16 cellular contexts compared by ENCODE assay signal in the genomic region with DNA sequence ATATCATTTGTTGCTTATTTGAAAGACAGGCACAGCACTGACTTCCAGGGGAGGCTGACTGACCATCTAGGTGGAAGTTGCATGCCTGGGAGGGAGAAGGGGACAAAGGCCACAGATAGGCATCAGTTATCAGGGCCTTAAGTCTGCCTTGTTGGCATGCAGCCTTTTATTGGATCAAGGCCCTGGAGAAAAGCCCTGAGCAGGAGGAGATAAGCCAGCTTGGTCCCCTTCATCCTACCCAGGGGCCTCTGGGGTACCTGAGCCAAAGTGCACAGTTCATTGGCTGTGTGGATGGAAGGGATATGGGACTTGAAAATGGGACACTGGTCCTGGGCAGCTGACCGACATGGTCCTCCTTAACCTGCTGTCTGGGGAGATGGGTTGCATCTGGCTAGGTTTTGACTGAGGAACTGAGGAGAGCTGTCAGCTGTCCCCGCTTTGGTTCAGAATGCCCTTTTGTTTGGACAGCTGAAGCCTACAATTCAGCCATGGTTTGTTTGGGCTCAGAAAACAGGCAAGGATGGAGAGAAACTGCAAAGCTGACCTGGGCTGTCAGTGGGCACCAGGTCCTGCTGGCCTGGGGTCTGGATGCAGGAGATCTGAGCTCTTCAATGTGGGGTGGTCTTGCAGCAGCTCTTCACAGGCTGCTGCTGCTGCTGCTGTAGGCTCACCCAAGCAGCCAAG.
A peak's percentile ranks its signal among the peaks of the same experiment; 100 is the strongest.
DNase-seq lines count a peak whose midpoint lies in the region; ATAC-seq, FAIRE-seq and TF ChIP-seq lines count a peak whose summit lies in the region.
"Had no signal": no experiment of that assay in that cellular context is flagged by ENCODE, and none has a peak within 500 bp of the region (broad histone marks: within the 10 kb centered on the region; RNA-seq: fewer than 3 reads in every experiment).

No MANE protein-coding gene starts in this region.

- H3K4me1 ChIP-seq in HUES64 (ENCODE audit: insufficient read depth, low read length), result peaks cover 31% of the 10 kb centered on the region
- H3K4me1 ChIP-seq in HepG2 (ENCODE audit: insufficient read depth, low read length), result peaks cover 96% of the 10 kb centered on the region
- peaks cover 28 to 37% of the 10 kb centered on the region in 2 donors for H3K4me1 ChIP-seq in kidney (ENCODE audit: control insufficient read depth in 1 of 2, insufficient read depth in 1 of 2, low read depth in 1 of 2, low read length in 2 of 2)
- H3K4me1 ChIP-seq: lower lobe of right lung had no signal

- H3K4me2 ChIP-seq in HepG2 (ENCODE audit: low read depth, low read length), result peak overlapping the region; percentile 40
- H3K4me2 ChIP-seq: BLaER1 had no signal

- H3K9me3 ChIP-seq in HUES64 (ENCODE audit: insufficient read depth, low read depth, low read length), result no peaks in the 10 kb centered on the region
- no peaks in the 10 kb centered on the region for H3K9me3 ChIP-seq in HepG2 (ENCODE audit: low read length)
- no peaks in the 10 kb centered on the region for H3K9me3 ChIP-seq in kidney (ENCODE audit: control insufficient read depth in 1 of 2, low read length in 2 of 2)
- H3K9me3 ChIP-seq: BLaER1, lower lobe of right lung had no signal

- H3K27me3 Mint-ChIP-seq in WTC11 (ENCODE audit: low read depth), result no peaks in the 10 kb centered on the region
- H3K27me3 Mint-ChIP-seq: activated T-helper 17 cell treated with anti-CD3 and anti-CD28 coated beads, Interleukin-2, amount 50 U/mL, for 72 hours had no signal

- intact Hi-C loops in HepG2 (cut with micrococcal nuclease; ENCODE audit: unreplicated experiment), result loop anchor here (2.0 to 5.0 kb wide), 2 partner anchors 34 to 47 kb away; no protein-coding TSS in a partner anchor
- intact Hi-C loops in kidney (cut with DNase I), result no loop called here

- peak; percentile 72 for FAIRE-seq in HepG2 (lab: Jason Lieb, UNC)
- no peak for FAIRE-seq in kidney (lab: Jason Lieb, UNC)
- FAIRE-seq in D721Med (lab: Jason Lieb, UNC), result no peak
- FAIRE-seq: endometrium had no signal

- H3K9me3 Mint-ChIP-seq in WTC11, result no peaks in the 10 kb centered on the region
- no peaks in the 10 kb centered on the region for H3K9me3 Mint-ChIP-seq in stimulated activated effector memory CD8-positive, alpha-beta T cell treated with anti-CD3 and anti-CD28 coated beads, Interleukin-12 subunit alpha, Interleukin-12 subunit beta, amount 100 ng/mL, for 72 hours
- H3K9me3 Mint-ChIP-seq: activated T-helper 17 cell treated with anti-CD3 and anti-CD28 coated beads, Interleukin-2, amount 50 U/mL, for 72 hours had no signal

- H3K9ac ChIP-seq in HUES64 (ENCODE audit: low read depth, low read length) (peak overlapping the region; percentile 22; the same call in 1 of the 2 replicates), HepG2 (ENCODE audit: insufficient read depth, low read depth, low read length) (peak overlapping the region; percentile 1; the same call in 1 of the 2 replicates), kidney (ENCODE audit: low read length in 2 of 2) (no peak overlapping the region)
- H3K9ac ChIP-seq: BLaER1, parathyroid adenoma had no signal

- CTCF ChIA-PET in WTC11 (lab: Charles Lee), result interaction anchor here (0.6 to 0.8 kb wide), 2 partner anchors 12 to 99 kb away, joined by 3 read pairs; no protein-coding TSS in a partner anchor
- CTCF ChIA-PET in HepG2 (lab: Yijun Ruan, JAX; ENCODE audit: low intra/inter-chr PET ratio, low total read pairs), result no interaction called here

- peaks cover 52% of the 10 kb centered on the region for H3K4me1 Mint-ChIP-seq in WTC11
- peaks cover 8% of the 10 kb centered on the region for H3K4me1 Mint-ChIP-seq in stimulated activated effector memory CD8-positive, alpha-beta T cell treated with anti-CD3 and anti-CD28 coated beads, Interleukin-12 subunit alpha, Interleukin-12 subunit beta, amount 100 ng/mL, for 72 hours

- TF ChIP-seq POLR2A in HepG2 (IDR thresholded peaks at IDR 0.05; ENCODE audit: insufficient read depth in 1 of 2, low read depth in 2 of 2, low read length in 2 of 2), result no peak

- peak overlapping the region; percentile 23; the same call in 1 of the 2 replicates for H3K27ac Mint-ChIP-seq in WTC11
- H3K27ac Mint-ChIP-seq in stimulated activated effector memory CD8-positive, alpha-beta T cell treated with anti-CD3 and anti-CD28 coated beads, Interleukin-12 subunit alpha, Interleukin-12 subunit beta, amount 100 ng/mL, for 72 hours, result peak overlapping the region; percentile 3
- H3K27ac Mint-ChIP-seq: activated T-helper 17 cell treated with anti-CD3 and anti-CD28 coated beads, Interleukin-2, amount 50 U/mL, for 72 hours had no signal

- ATAC-seq in WTC11 (no peak), HepG2 (peak; percentile 28), HG02610 (IDR thresholded peaks at IDR 0.05; ENCODE audit: unreplicated experiment) (no peak)
- no peak for ATAC-seq in stimulated activated effector memory CD8-positive, alpha-beta T cell treated with anti-CD3 and anti-CD28 coated beads, Interleukin-12 subunit alpha, Interleukin-12 subunit beta, amount 100 ng/mL, for 72 hours
- ATAC-seq: activated T-helper 17 cell treated with anti-CD3 and anti-CD28 coated beads, Interleukin-2, amount 50 U/mL, for 72 hours had no signal

- H3K4me3 ChIP-seq in HUES64 (ENCODE audit: low read length) (no peak overlapping the region), HepG2 (replicated peaks in 1 of 3; ENCODE audit: insufficient read depth in 1 of 3, low read depth in 2 of 3, low read length in 3 of 3) (no peak overlapping the region), kidney (ENCODE audit: low read length in 2 of 2) (no peak overlapping the region)
- H3K4me3 ChIP-seq: BLaER1, lower lobe of right lung, SK-N-MC had no signal

- H3K27ac ChIP-seq in HUES64 (ENCODE audit: low read depth, low read length) (no peak overlapping the region), HepG2 (ENCODE audit: extremely low read length, insufficient read depth, low read length) (peak overlapping the region; percentile 58), kidney (ENCODE audit: low read depth in 2 of 2, low read length in 2 of 2) (peak overlapping the region in 1 of 2 donors; percentile 52)
- H3K27ac ChIP-seq: BLaER1, lower lobe of right lung, parathyroid adenoma, SK-N-MC had no signal

- H3K79me2 ChIP-seq in HepG2 (ENCODE audit: insufficient read depth, low read length), result peaks cover 96% of the 10 kb centered on the region

- in situ Hi-C loops in HepG2 (cut with HindIII; ENCODE audit: extremely low pct_ligation_motif_present, low pct_unique_long_range_greater_than_20kb), result no loop called here

- no peak overlapping the region for H2AFZ ChIP-seq in HepG2 (ENCODE audit: low read length)
- H2AFZ ChIP-seq: parathyroid adenoma had no signal

- TF ChIP-seq CTCF in WTC11 (IDR thresholded peaks at IDR 0.05), result no peak
- TF ChIP-seq CTCF in HepG2 (CRISPR knock-in tag; IDR thresholded peaks at IDR 0.05), result no peak
- TF ChIP-seq CTCF in kidney (IDR thresholded peaks at IDR 0.05; ENCODE audit: borderline replicate concordance, extremely low read depth, insufficient read depth), result no peak
- TF ChIP-seq CTCF in D721Med (IDR thresholded peaks at IDR 0.05; ENCODE audit: insufficient read depth, missing control alignments), result no peak

- peaks cover 53% of the 10 kb centered on the region; the same call in 1 of the 2 replicates for H4K20me1 ChIP-seq in HepG2 (ENCODE audit: insufficient read depth, low read length)

- DNase-seq in WTC11 (ENCODE audit: low spot score), result no peak
- peak; percentile 57 for DNase-seq in HepG2 (ENCODE audit: low spot score)
- no peak for DNase-seq in stimulated activated effector memory CD8-positive, alpha-beta T cell treated with anti-CD3 and anti-CD28 coated beads, Interleukin-12 subunit alpha, Interleukin-12 subunit beta, amount 100 ng/mL, for 72 hours (ENCODE audit: low spot score in 2 of 2)
- DNase-seq in kidney, result no peak
- no peak for DNase-seq in D721Med (ENCODE audit: insufficient read length, low spot score)
- no peak for DNase-seq in SKM-1 (lab: John Stamatoyannopoulos, UW; ENCODE audit: unreplicated experiment)
- DNase-seq: activated CD4-positive, alpha-beta T cell treated with anti-CD3 and anti-CD28 coated beads for 4 hours; lower lobe of right lung; NCI-H1417 treated with DMSO at 0.1 percent for 48 hours had no signal

- WGBS in HUES64, result 92% methylated on average over 2 of the region's 2 CpGs
- 60% methylated on average over 1 of the region's 2 CpGs for WGBS in HepG2 (ENCODE audit: low lambda C conversion rate)

- TF ChIP-seq RAD21 in HepG2 (CRISPR knock-in tag; IDR thresholded peaks at IDR 0.05), result no peak

- H3K27me3 ChIP-seq in HUES64 (ENCODE audit: insufficient read depth, low read length) (no peaks in the 10 kb centered on the region), HepG2 (ENCODE audit: control insufficient read depth in 1 of 2, insufficient read depth in 2 of 2, low read length in 2 of 2) (no peaks in the 10 kb centered on the region)
- H3K27me3 ChIP-seq: BLaER1 had no signal

- BruUV-seq in HepG2 (replicated peaks; lab: Mats Ljungman, UMichigan), result no TSS peak

- POLR2A ChIA-PET in WTC11 (lab: Charles Lee), result no interaction called here
- POLR2A ChIA-PET in HepG2 (lab: Yijun Ruan, JAX), result interaction anchor here (0.6 to 1.4 kb wide), 3 partner anchors 9 to 43 kb away, joined by 3 to 6 read pairs (median 3); no protein-coding TSS in a partner anchor

- H3K4me3 Mint-ChIP-seq in WTC11, result no peak overlapping the region
- no peak overlapping the region for H3K4me3 Mint-ChIP-seq in stimulated activated effector memory CD8-positive, alpha-beta T cell treated with anti-CD3 and anti-CD28 coated beads, Interleukin-12 subunit alpha, Interleukin-12 subunit beta, amount 100 ng/mL, for 72 hours
- H3K4me3 Mint-ChIP-seq: activated T-helper 17 cell treated with anti-CD3 and anti-CD28 coated beads, Interleukin-2, amount 50 U/mL, for 72 hours had no signal

- no peaks in the 10 kb centered on the region for H3K36me3 ChIP-seq in HUES64 (ENCODE audit: insufficient read depth, low read length)
- H3K36me3 ChIP-seq in HepG2 (replicated peaks in 1 of 2; ENCODE audit: control insufficient read depth in 1 of 2, insufficient read depth in 2 of 2, low read length in 2 of 2), result peaks cover under 1 to 2% of the 10 kb centered on the region in 2 experiments; a peak in 3 of 5 replicates
- no peaks in the 10 kb centered on the region for H3K36me3 ChIP-seq in kidney (ENCODE audit: control insufficient read depth in 1 of 2, insufficient read depth in 2 of 2, low read length in 2 of 2)
- H3K36me3 ChIP-seq: BLaER1, lower lobe of right lung had no signal

- peak in 1 of 2 experiments; percentile 56; a peak in 1 of 4 replicates for TF ChIP-seq EP300 in HepG2 (IDR thresholded peaks at IDR 0.05; ENCODE audit: low read depth in 2 of 2, low read length in 2 of 2)
- TF ChIP-seq EP300 in HepG2 (CRISPR knock-in tag; IDR thresholded peaks at IDR 0.05; ENCODE audit: borderline replicate concordance), result no peak

- no peaks in the 10 kb centered on the region for H3K36me3 Mint-ChIP-seq in WTC11
- no peaks in the 10 kb centered on the region for H3K36me3 Mint-ChIP-seq in stimulated activated effector memory CD8-positive, alpha-beta T cell treated with anti-CD3 and anti-CD28 coated beads, Interleukin-12 subunit alpha, Interleukin-12 subunit beta, amount 100 ng/mL, for 72 hours

TF ChIP-seq in HepG2, 621 proteins besides CTCF, POLR2A, EP300 and RAD21 (continues in another document):
- no peak for TF ChIP-seq ZNF234 (CRISPR knock-in tag; conservative IDR thresholded peaks at IDR 0.05)

Comparison
In these comparisons a context has a peak if more than half of its experiments do, and no peak if none do; other contexts are left out.
1. H3K9ac ChIP-seq: peak in HUES64 (single experiment) and HepG2 (single experiment); none in kidney (0 of 2).